Comparison of ENCODE assay signal across 1 cellular context in genomic region chr11:85627998-85628770, GRCh38.
TF ChIP-seq lines count a peak whose summit lies in the region.

TSS of gene TMEM126B (plus strand) at chr11:85628593. CDS start at chr11:85628608, 15 bp downstream.

TF ChIP-seq in GM12878, 131 proteins besides CTCF, POLR2A, EP300 and RAD21 (continued from another document and continues in another):
- TF ChIP-seq CUX1 (IDR thresholded peaks at IDR 0.05; ENCODE audit: insufficient replicate concordance, low read depth, low read length) = no peak
- no peak for TF ChIP-seq TCF3 (IDR thresholded peaks at IDR 0.05; ENCODE audit: borderline replicate concordance, insufficient read depth, low read depth, low read length)
- no peak; the same call in 1 of the 2 replicates for TF ChIP-seq GABPA (IDR thresholded peaks at IDR 0.05; ENCODE audit: low read depth)
- no peak for TF ChIP-seq PRDM15 (CRISPR knock-in tag; IDR thresholded peaks at IDR 0.05)
- peak; percentile 77 for TF ChIP-seq SMAD5 (IDR thresholded peaks at IDR 0.05; ENCODE audit: low read depth)
- peak; percentile 74; the same call in 2 of the 3 replicates for TF ChIP-seq POU2F2 (IDR thresholded peaks at IDR 0.05; ENCODE audit: borderline replicate concordance, low read depth, low read length)
- TF ChIP-seq PAX5 (IDR thresholded peaks at IDR 0.05; ENCODE audit: borderline replicate concordance, low read depth, low read length) = peak; percentile 69; the same call in 1 of the 2 replicates
- no peak for TF ChIP-seq SIN3A (IDR thresholded peaks at IDR 0.05; ENCODE audit: low read depth, low read length)
- TF ChIP-seq ZSCAN29 (IDR thresholded peaks at IDR 0.05) = no peak
- no peak for TF ChIP-seq RBBP5 (conservative IDR thresholded peaks at IDR 0.05)
- no peak for TF ChIP-seq IKZF2 (IDR thresholded peaks at IDR 0.05)
- TF ChIP-seq WRNIP1 (IDR thresholded peaks at IDR 0.05; ENCODE audit: borderline replicate concordance, low read depth, low read length) = no peak
- no peak for TF ChIP-seq SREBF2 (IDR thresholded peaks at IDR 0.05; ENCODE audit: low read length)
- TF ChIP-seq E2F8 (IDR thresholded peaks at IDR 0.05; ENCODE audit: low read depth, partially characterized antibody) = no peak
- peak; percentile 17; the same call in 1 of the 2 replicates for TF ChIP-seq CREB1 (IDR thresholded peaks at IDR 0.05; ENCODE audit: low read depth)
- TF ChIP-seq BCLAF1 (IDR thresholded peaks at IDR 0.05) = no peak
- peak; percentile 74 for TF ChIP-seq SP1 (IDR thresholded peaks at IDR 0.05; ENCODE audit: low read depth, low read length)
- TF ChIP-seq ZNF687 (IDR thresholded peaks at IDR 0.05) = no peak
- TF ChIP-seq SMAD1 (IDR thresholded peaks at IDR 0.05; ENCODE audit: low read depth, partially characterized antibody) = peak; percentile 52
- peak; percentile 57; the same call in 1 of the 2 replicates for TF ChIP-seq RFX5 (IDR thresholded peaks at IDR 0.05; ENCODE audit: low read depth, low read length)
- no peak; the same call in 1 of the 2 replicates for TF ChIP-seq IRF3 (IDR thresholded peaks at IDR 0.05)
- no peak for TF ChIP-seq BMI1 (IDR thresholded peaks at IDR 0.05; ENCODE audit: borderline replicate concordance)
- peak; percentile 92 for TF ChIP-seq POLR2AphosphoS5 (IDR thresholded peaks at IDR 0.05; ENCODE audit: low read length)
- no peak for TF ChIP-seq HDAC6 (IDR thresholded peaks at IDR 0.05; ENCODE audit: unreplicated experiment)
- 0 out of 2 replicates have a peak, but pooled peaks have one; percentile 23 for TF ChIP-seq GATAD2B (conservative IDR thresholded peaks at IDR 0.05; ENCODE audit: low read depth)
- TF ChIP-seq MXI1 (IDR thresholded peaks at IDR 0.05; ENCODE audit: low read depth, low read length) = peak; percentile 66; the same call in 1 of the 2 replicates
- TF ChIP-seq ZNF24 (IDR thresholded peaks at IDR 0.05) = no peak
- TF ChIP-seq TBL1XR1 (IDR thresholded peaks at IDR 0.05; ENCODE audit: low read depth, low read length) = no peak
- TF ChIP-seq FOXK2 (IDR thresholded peaks at IDR 0.05) = no peak
- TF ChIP-seq TCF12 (IDR thresholded peaks at IDR 0.05; ENCODE audit: low read depth, low read length) = no peak; the same call in 1 of the 2 replicates
- TF ChIP-seq SIX5 (IDR thresholded peaks at IDR 0.05; ENCODE audit: low read depth, low read length, severe bottlenecking) = no peak
- no peak for TF ChIP-seq NRF1 (conservative IDR thresholded peaks at IDR 0.05; ENCODE audit: low read depth, low read length)
- no peak for TF ChIP-seq RELA (IDR thresholded peaks at IDR 0.05; ENCODE audit: borderline replicate concordance, partially characterized antibody)
- peak; percentile 97 for TF ChIP-seq E4F1 (IDR thresholded peaks at IDR 0.05; ENCODE audit: borderline replicate concordance, partially characterized antibody)
- no peak for TF ChIP-seq MTA2 (IDR thresholded peaks at IDR 0.05; ENCODE audit: low read depth)
- TF ChIP-seq IKZF1 (conservative IDR thresholded peaks at IDR 0.05) = peak; percentile 67; the same call in 1 of the 2 replicates
- TF ChIP-seq ZNF207 (IDR thresholded peaks at IDR 0.05; ENCODE audit: borderline replicate concordance) = no peak
- TF ChIP-seq MYB (IDR thresholded peaks at IDR 0.05; ENCODE audit: borderline replicate concordance, low read depth, low read length) = no peak
